28 cellular contexts compared by ENCODE assay signal in the genomic region with DNA sequence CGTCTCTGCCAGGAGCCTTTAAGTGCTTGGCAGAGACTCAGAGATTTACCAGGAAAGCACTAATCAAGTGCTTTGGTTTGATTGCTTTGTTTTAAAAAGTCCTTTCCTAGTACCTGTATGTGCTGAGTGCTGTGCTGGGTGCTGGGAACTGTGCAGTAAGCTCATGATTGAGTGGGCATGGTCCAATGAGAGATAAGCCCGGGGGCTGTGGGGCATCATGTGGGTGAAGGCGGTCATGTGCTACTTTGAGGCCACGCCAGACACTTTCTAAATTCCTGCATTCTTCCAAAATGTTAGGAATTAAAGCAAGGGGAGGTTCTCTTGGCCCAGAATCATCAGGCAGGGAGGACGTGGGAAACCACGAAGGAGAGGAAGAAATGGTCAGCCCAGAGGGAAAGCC.
A peak's percentile ranks its signal among the peaks of the same experiment; 100 is the strongest.
DNase-seq lines count a peak whose midpoint lies in the region; ATAC-seq and TF ChIP-seq lines count a peak whose summit lies in the region.
"Had no signal": no experiment of that assay in that cellular context is flagged by ENCODE, and none has a peak within 500 bp of the region (broad histone marks: within the 10 kb centered on the region; RNA-seq: fewer than 3 reads in every experiment).

No MANE protein-coding gene starts in this region.

- DNase-seq in AG10803 (ENCODE audit: low read depth), result peak; percentile 11
- DNase-seq in amniotic epithelial cell (ENCODE audit: low read depth), result peak; percentile 31
- DNase-seq in left lung, result no peak
- no peak for DNase-seq in NCI-H748 treated with DMSO at 0.1 percent for 48 hours (lab: John Stamatoyannopoulos, UW)
- no peak for DNase-seq in activated effector memory CD4-positive, alpha-beta T cell treated with Interleukin-2 at 50 U/mL for 16 hours
- DNase-seq: activated CD4-positive, alpha-beta T cell treated with anti-CD3 and anti-CD28 coated beads for 48 hours; activated naive CD4-positive, alpha-beta T cell treated with anti-CD3 and anti-CD28 coated beads, Interleukin-2, amount 10 ng/mL, durations not matched to agents 7 days and 5 days; activated T-cell treated with anti-CD3 and anti-CD28 coated beads, Interleukin-2, amount 50 U/mL, for 72 hours; amygdala; cortex of kidney; DMS53; H9; islet precursor cell; naive thymus-derived CD4-positive, alpha-beta T cell; NCI-H1092; NCI-H2081 treated with DMSO at 0.1 percent for 48 hours; NCI-H524; retina; stimulated activated CD4-positive, alpha-beta T cell treated with anti-CD3 and anti-CD28 coated beads, Interleukin-4, amount 100 ng/mL, for 24 hours; stimulated activated naive CD4-positive, alpha-beta T cell; T-helper 17 cell had no signal

- no peaks in the 10 kb centered on the region for H3K9me3 ChIP-seq in left lung
- H3K9me3 ChIP-seq: A549, SJSA1, vagina had no signal

- TF ChIP-seq CTCF in AG10803 (conservative IDR thresholded peaks at IDR 0.05; ENCODE audit: low read length) (no peak), left lung (IDR thresholded peaks at IDR 0.05) (no peak)

- H3K4me1 ChIP-seq in left lung, result no peaks in the 10 kb centered on the region
- H3K4me1 ChIP-seq: A549, SJSA1, vagina had no signal

- no peak overlapping the region for H3K4me3 ChIP-seq in AG10803 (ENCODE audit: low read length)
- no peak overlapping the region for H3K4me3 ChIP-seq in left lung
- H3K4me3 ChIP-seq: A549, cardiac muscle cell, SJSA1, vagina had no signal

- peak; percentile 91 for ATAC-seq in left lung
- ATAC-seq in HG02571 (IDR thresholded peaks at IDR 0.05; ENCODE audit: unreplicated experiment), result no peak
- no peak for ATAC-seq in GM18519 (IDR thresholded peaks at IDR 0.05; ENCODE audit: low FRiP score, unreplicated experiment)
- ATAC-seq: A549; activated T-cell treated with anti-CD3 and anti-CD28 coated beads, Interleukin-2, amount 50 U/mL, for 72 hours; naive thymus-derived CD4-positive, alpha-beta T cell; T-helper 17 cell had no signal

- no peak for TF ChIP-seq RAD21 in Ishikawa (IDR thresholded peaks at IDR 0.05; ENCODE audit: low read depth)

- no peak; the same call in 1 of the 2 replicates for TF ChIP-seq EP300 in Ishikawa (IDR thresholded peaks at IDR 0.05; ENCODE audit: borderline replicate concordance)

- H3K27ac ChIP-seq in left lung, result no peak overlapping the region
- H3K27ac ChIP-seq: A549, cardiac muscle cell, SJSA1, vagina had no signal

- H3K36me3 ChIP-seq in left lung, result no peaks in the 10 kb centered on the region
- H3K36me3 ChIP-seq: cardiac muscle cell, SJSA1, vagina had no signal

- H3K27me3 ChIP-seq in left lung, result no peaks in the 10 kb centered on the region
- H3K27me3 ChIP-seq: cardiac muscle cell, SJSA1, vagina had no signal

- intact Hi-C loops in left lung (cut with DNase I), result no loop called here

TF ChIP-seq in Ishikawa, 13 proteins besides CTCF, POLR2A, EP300 and RAD21:
- no peak for TF ChIP-seq YY1 (IDR thresholded peaks at IDR 0.05; ENCODE audit: low read depth)
- TF ChIP-seq TCF12 (IDR thresholded peaks at IDR 0.05; ENCODE audit: low read depth), result peak; percentile 31; the same call in 1 of the 2 replicates
- TF ChIP-seq EGR1 (IDR thresholded peaks at IDR 0.05), result no peak
- TF ChIP-seq ZBTB7A (IDR thresholded peaks at IDR 0.05; ENCODE audit: low read depth), result no peak
- TF ChIP-seq CEBPB (IDR thresholded peaks at IDR 0.05), result no peak
- TF ChIP-seq, protein P1, sequence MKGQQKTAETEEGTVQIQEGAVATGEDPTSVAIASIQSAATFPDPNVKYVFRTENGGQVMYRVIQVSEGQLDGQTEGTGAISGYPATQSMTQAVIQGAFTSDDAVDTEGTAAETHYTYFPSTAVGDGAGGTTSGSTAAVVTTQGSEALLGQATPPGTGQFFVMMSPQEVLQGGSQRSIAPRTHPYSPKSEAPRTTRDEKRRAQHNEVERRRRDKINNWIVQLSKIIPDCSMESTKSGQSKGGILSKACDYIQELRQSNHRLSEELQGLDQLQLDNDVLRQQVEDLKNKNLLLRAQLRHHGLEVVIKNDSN (IDR thresholded peaks at IDR 0.05), result peak; percentile 85
- TF ChIP-seq NFIC (IDR thresholded peaks at IDR 0.05), result peak; percentile 64
- TF ChIP-seq, protein P2, sequence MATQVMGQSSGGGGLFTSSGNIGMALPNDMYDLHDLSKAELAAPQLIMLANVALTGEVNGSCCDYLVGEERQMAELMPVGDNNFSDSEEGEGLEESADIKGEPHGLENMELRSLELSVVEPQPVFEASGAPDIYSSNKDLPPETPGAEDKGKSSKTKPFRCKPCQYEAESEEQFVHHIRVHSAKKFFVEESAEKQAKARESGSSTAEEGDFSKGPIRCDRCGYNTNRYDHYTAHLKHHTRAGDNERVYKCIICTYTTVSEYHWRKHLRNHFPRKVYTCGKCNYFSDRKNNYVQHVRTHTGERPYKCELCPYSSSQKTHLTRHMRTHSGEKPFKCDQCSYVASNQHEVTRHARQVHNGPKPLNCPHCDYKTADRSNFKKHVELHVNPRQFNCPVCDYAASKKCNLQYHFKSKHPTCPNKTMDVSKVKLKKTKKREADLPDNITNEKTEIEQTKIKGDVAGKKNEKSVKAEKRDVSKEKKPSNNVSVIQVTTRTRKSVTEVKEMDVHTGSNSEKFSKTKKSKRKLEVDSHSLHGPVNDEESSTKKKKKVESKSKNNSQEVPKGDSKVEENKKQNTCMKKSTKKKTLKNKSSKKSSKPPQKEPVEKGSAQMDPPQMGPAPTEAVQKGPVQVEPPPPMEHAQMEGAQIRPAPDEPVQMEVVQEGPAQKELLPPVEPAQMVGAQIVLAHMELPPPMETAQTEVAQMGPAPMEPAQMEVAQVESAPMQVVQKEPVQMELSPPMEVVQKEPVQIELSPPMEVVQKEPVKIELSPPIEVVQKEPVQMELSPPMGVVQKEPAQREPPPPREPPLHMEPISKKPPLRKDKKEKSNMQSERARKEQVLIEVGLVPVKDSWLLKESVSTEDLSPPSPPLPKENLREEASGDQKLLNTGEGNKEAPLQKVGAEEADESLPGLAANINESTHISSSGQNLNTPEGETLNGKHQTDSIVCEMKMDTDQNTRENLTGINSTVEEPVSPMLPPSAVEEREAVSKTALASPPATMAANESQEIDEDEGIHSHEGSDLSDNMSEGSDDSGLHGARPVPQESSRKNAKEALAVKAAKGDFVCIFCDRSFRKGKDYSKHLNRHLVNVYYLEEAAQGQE (IDR thresholded peaks at IDR 0.05; ENCODE audit: low read depth), result no peak
- no peak for TF ChIP-seq CREB1 (IDR thresholded peaks at IDR 0.05; ENCODE audit: low read depth)
- TF ChIP-seq, protein P3, sequence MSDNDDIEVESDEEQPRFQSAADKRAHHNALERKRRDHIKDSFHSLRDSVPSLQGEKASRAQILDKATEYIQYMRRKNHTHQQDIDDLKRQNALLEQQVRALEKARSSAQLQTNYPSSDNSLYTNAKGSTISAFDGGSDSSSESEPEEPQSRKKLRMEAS (IDR thresholded peaks at IDR 0.05), result peak; percentile 82
- peak; percentile 47; the same call in 1 of the 2 replicates for TF ChIP-seq FOXM1 (IDR thresholded peaks at IDR 0.05; ENCODE audit: borderline replicate concordance, low read depth)
- peak; percentile 72 for TF ChIP-seq TEAD4 (IDR thresholded peaks at IDR 0.05)
- no peak for TF ChIP-seq TAF1 (IDR thresholded peaks at IDR 0.05; ENCODE audit: low read depth)

Comparison
In these comparisons a context has a peak if more than half of its experiments do, and no peak if none do; other contexts are left out.
1. DNase-seq: peak in AG10803 (single experiment) and amniotic epithelial cell (single experiment); none in left lung (0 of 2), NCI-H748 treated with DMSO at 0.1 percent for 48 hours (single experiment) and activated effector memory CD4-positive, alpha-beta T cell treated with Interleukin-2 at 50 U/mL for 16 hours (single experiment).